ENCODE assay signal across 10 cellular contexts in the genomic region with DNA sequence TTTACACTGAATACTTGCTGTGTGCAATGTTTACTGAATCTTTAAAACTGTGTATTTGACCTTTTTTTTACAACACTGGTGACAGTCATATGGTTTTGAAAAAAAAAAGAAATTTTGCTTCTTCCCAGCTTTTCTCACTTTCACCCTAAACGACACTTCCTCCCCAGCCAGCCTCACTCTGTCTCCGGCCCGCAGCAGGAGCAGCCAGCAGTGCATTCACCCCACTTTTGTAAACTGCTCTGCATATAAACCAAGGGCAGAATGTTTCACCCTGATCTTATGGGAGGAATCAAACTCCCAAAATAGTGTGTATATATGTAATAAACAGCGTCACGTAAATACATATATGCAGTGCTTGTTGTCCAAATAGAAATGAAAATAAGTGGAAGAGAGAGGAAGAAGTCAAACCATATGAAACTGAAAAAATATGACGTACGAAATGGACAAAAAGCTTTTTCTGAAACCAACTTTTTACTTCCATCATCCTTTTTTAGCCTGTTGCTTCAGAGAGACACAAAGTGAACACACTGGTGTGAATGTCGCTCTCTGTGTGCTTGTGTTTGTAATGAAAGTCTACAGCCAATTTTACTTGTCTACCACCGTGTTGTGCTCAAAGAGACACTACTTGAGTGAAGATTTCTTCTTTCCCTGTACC. TPM values are rescaled to one million over a fixed set of nuclear protein-coding genes. Genes with fewer than 3 reads are reported as not detected.
A peak's percentile ranks its signal among the peaks of the same experiment; 100 is the strongest.
DNase-seq lines count a peak whose midpoint lies in the region; ATAC-seq and TF ChIP-seq lines count a peak whose summit lies in the region.
"Had no signal": no experiment of that assay in that cellular context is flagged by ENCODE, and none has a peak within 500 bp of the region (broad histone marks: within the 10 kb centered on the region; RNA-seq: fewer than 3 reads in every experiment).

No MANE protein-coding gene starts in this region.

- POLR2A ChIA-PET in GM10248 (lab: Yijun Ruan, JAX) = no interaction called here

- TF ChIP-seq CTCF in GM10248 (IDR thresholded peaks at IDR 0.05; ENCODE audit: control extremely low read depth, extremely low read depth, low read depth, missing control alignments) = no peak

- DNase-seq in GM10248 (ENCODE audit: extremely low spot score) = peak; percentile 42
- DNase-seq in activated T-helper 2 cell treated with anti-CD3 and anti-CD28 coated beads, Interferon-gamma antibody, Interleukin-2, Interleukin-4, amounts not matched to agents 10 μg/mL and 5 μg/mL and 100 μg/mL, durations not matched to agents 14 hours and 24 hours and 36 hours (ENCODE audit: low spot score) = no peak
- DNase-seq in NCI-H82 treated with DMSO at 0.1 percent for 48 hours (lab: John Stamatoyannopoulos, UW; ENCODE audit: unreplicated experiment) = no peak
- no peak for DNase-seq in stimulated activated naive CD8-positive, alpha-beta T cell treated with anti-CD3 and anti-CD28 coated beads, Interleukin-15, amount 100 ng/mL, for 72 hours
- DNase-seq in D341Med (ENCODE audit: low spot score) = no peak
- no peak for DNase-seq in NCI-H2196 (lab: John Stamatoyannopoulos, UW; ENCODE audit: unreplicated experiment)
- DNase-seq: EL, T-helper 9 cell had no signal

- no peaks in the 10 kb centered on the region for H3K27me3 Mint-ChIP-seq in activated T-helper 2 cell treated with anti-CD3 and anti-CD28 coated beads, Interferon-gamma antibody, Interleukin-2, Interleukin-4, amounts not matched to agents 10 μg/mL and 5 μg/mL and 100 μg/mL, durations not matched to agents 14 hours and 24 hours and 36 hours (ENCODE audit: low read depth)
- H3K27me3 Mint-ChIP-seq in stimulated activated naive CD8-positive, alpha-beta T cell treated with anti-CD3 and anti-CD28 coated beads, Interleukin-15, amount 100 ng/mL, for 72 hours = no peaks in the 10 kb centered on the region

- no peak overlapping the region for H3K4me3 Mint-ChIP-seq in activated T-helper 2 cell treated with anti-CD3 and anti-CD28 coated beads, Interferon-gamma antibody, Interleukin-2, Interleukin-4, amounts not matched to agents 10 μg/mL and 5 μg/mL and 100 μg/mL, durations not matched to agents 14 hours and 24 hours and 36 hours (ENCODE audit: low read depth)
- peak overlapping the region in 1 of 2 donors; percentile 10 for H3K4me3 Mint-ChIP-seq in stimulated activated naive CD8-positive, alpha-beta T cell treated with anti-CD3 and anti-CD28 coated beads, Interleukin-15, amount 100 ng/mL, for 72 hours

- H3K27ac Mint-ChIP-seq in activated T-helper 2 cell treated with anti-CD3 and anti-CD28 coated beads, Interferon-gamma antibody, Interleukin-2, Interleukin-4, amounts not matched to agents 10 μg/mL and 5 μg/mL and 100 μg/mL, durations not matched to agents 14 hours and 24 hours and 36 hours = peak overlapping the region; percentile 62
- H3K27ac Mint-ChIP-seq in stimulated activated naive CD8-positive, alpha-beta T cell treated with anti-CD3 and anti-CD28 coated beads, Interleukin-15, amount 100 ng/mL, for 72 hours = peak overlapping the region in 1 of 2 donors; percentile 77

- peaks cover 74% of the 10 kb centered on the region for H3K36me3 Mint-ChIP-seq in activated T-helper 2 cell treated with anti-CD3 and anti-CD28 coated beads, Interferon-gamma antibody, Interleukin-2, Interleukin-4, amounts not matched to agents 10 μg/mL and 5 μg/mL and 100 μg/mL, durations not matched to agents 14 hours and 24 hours and 36 hours (ENCODE audit: low read depth)

- H3K4me1 Mint-ChIP-seq in activated T-helper 2 cell treated with anti-CD3 and anti-CD28 coated beads, Interferon-gamma antibody, Interleukin-2, Interleukin-4, amounts not matched to agents 10 μg/mL and 5 μg/mL and 100 μg/mL, durations not matched to agents 14 hours and 24 hours and 36 hours (ENCODE audit: low read depth) = peaks cover 13% of the 10 kb centered on the region
- peaks cover 26% of the 10 kb centered on the region for H3K4me1 Mint-ChIP-seq in stimulated activated naive CD8-positive, alpha-beta T cell treated with anti-CD3 and anti-CD28 coated beads, Interleukin-15, amount 100 ng/mL, for 72 hours

- intact Hi-C loops in activated T-helper 2 cell treated with anti-CD3 and anti-CD28 coated beads, Interferon-gamma antibody, Interleukin-2, Interleukin-4, amounts not matched to agents 10 μg/mL and 5 μg/mL and 100 μg/mL, durations not matched to agents 14 hours and 24 hours and 36 hours (cut with micrococcal nuclease) = no loop called here

- H3K9me3 Mint-ChIP-seq in activated T-helper 2 cell treated with anti-CD3 and anti-CD28 coated beads, Interferon-gamma antibody, Interleukin-2, Interleukin-4, amounts not matched to agents 10 μg/mL and 5 μg/mL and 100 μg/mL, durations not matched to agents 14 hours and 24 hours and 36 hours = no peaks in the 10 kb centered on the region
- no peaks in the 10 kb centered on the region for H3K9me3 Mint-ChIP-seq in stimulated activated naive CD8-positive, alpha-beta T cell treated with anti-CD3 and anti-CD28 coated beads, Interleukin-15, amount 100 ng/mL, for 72 hours

- CTCF ChIA-PET in GM10248 (lab: Yijun Ruan, JAX) = interaction anchor here (1.0 to 8.3 kb wide), 6 partner anchors 9 to 406 kb away, joined by 3 to 114 read pairs (median 8); no protein-coding TSS in a partner anchor

- ATAC-seq in GM19395 (IDR thresholded peaks at IDR 0.05; ENCODE audit: unreplicated experiment) = peak; percentile 75
- peak; percentile 63 for ATAC-seq in HG03064 (IDR thresholded peaks at IDR 0.05; ENCODE audit: low read depth, unreplicated experiment)
- ATAC-seq in stimulated activated naive CD8-positive, alpha-beta T cell treated with anti-CD3 and anti-CD28 coated beads, Interleukin-15, amount 100 ng/mL, for 72 hours = no peak

RNA-seq across cellular contexts. Expression of a gene that starts 54.2 kb away (rescaled TPM):
- total RNA-seq in activated T-helper 2 cell treated with anti-CD3 and anti-CD28 coated beads, Interferon-gamma antibody, Interleukin-2, Interleukin-4, amounts not matched to agents 10 μg/mL and 5 μg/mL and 100 μg/mL, durations not matched to agents 14 hours and 24 hours and 36 hours = 43.8 and 48.6 TPM in 2 replicates
